Comparison of ENCODE assay signal across 3 cellular contexts in the genomic region with DNA sequence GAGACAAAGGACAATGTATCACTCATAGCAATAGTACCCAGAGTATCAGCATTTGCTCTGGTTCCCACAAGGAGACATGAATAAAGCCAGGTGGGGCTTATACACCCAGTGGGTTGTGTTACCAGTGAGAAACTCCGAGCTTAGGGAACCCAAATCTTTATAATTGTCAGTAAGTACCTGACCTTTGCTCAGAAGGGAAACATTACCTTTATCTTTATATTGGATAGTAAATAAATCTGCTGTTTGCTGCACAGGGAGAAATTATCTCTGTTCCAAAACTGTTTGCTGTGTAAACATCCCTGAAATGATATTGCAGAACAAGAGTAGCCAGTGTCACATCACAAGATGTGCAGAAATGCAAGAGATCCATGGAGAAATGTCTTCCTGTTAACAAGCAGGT.
TF ChIP-seq lines count a peak whose summit lies in the region.

No MANE protein-coding gene starts in this region.

TF ChIP-seq in SK-N-SH, 30 proteins besides CTCF, POLR2A, EP300 and RAD21:
- TF ChIP-seq RCOR1 (IDR thresholded peaks at IDR 0.05; ENCODE audit: low read length) (no peak), CHD2 (IDR thresholded peaks at IDR 0.05; ENCODE audit: low read length, partially characterized antibody) (no peak), POLR2AphosphoS5 (IDR thresholded peaks at IDR 0.05; ENCODE audit: low read depth, low read length) (no peak), FOSL2 (IDR thresholded peaks at IDR 0.05; ENCODE audit: borderline replicate concordance, low read depth) (no peak), YY1 (IDR thresholded peaks at IDR 0.05; ENCODE audit: low read depth) (no peak), GATA2 (CRISPR knock-in tag; IDR thresholded peaks at IDR 0.05) (no peak), GABPA (IDR thresholded peaks at IDR 0.05; ENCODE audit: low read depth) (no peak), MEF2A (IDR thresholded peaks at IDR 0.05; ENCODE audit: borderline replicate concordance, low read depth) (no peak)
- TF ChIP-seq, protein P1, sequence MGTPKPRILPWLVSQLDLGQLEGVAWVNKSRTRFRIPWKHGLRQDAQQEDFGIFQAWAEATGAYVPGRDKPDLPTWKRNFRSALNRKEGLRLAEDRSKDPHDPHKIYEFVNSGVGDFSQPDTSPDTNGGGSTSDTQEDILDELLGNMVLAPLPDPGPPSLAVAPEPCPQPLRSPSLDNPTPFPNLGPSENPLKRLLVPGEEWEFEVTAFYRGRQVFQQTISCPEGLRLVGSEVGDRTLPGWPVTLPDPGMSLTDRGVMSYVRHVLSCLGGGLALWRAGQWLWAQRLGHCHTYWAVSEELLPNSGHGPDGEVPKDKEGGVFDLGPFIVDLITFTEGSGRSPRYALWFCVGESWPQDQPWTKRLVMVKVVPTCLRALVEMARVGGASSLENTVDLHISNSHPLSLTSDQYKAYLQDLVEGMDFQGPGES (IDR thresholded peaks at IDR 0.05; ENCODE audit: low read depth, low read length): no peak

TF ChIP-seq in SK-N-SH treated with all-trans-retinoic acid at 6 μM for 48 hours, 23 proteins besides CTCF, POLR2A, EP300 and RAD21:
- no peak for TF ChIP-seq ISL1 (CRISPR knock-in tag; IDR thresholded peaks at IDR 0.05)
- TF ChIP-seq ZNF565 (CRISPR knock-in tag; conservative IDR thresholded peaks at IDR 0.05; ENCODE audit: low read depth): no peak
- TF ChIP-seq, protein P2, sequence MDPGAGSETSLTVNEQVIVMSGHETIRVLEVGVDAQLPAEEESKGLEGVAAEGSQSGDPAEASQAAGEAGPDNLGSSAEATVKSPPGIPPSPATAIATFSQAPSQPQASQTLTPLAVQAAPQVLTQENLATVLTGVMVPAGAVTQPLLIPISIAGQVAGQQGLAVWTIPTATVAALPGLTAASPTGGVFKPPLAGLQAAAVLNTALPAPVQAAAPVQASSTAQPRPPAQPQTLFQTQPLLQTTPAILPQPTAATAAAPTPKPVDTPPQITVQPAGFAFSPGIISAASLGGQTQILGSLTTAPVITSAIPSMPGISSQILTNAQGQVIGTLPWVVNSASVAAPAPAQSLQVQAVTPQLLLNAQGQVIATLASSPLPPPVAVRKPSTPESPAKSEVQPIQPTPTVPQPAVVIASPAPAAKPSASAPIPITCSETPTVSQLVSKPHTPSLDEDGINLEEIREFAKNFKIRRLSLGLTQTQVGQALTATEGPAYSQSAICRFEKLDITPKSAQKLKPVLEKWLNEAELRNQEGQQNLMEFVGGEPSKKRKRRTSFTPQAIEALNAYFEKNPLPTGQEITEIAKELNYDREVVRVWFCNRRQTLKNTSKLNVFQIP (CRISPR knock-in tag; IDR thresholded peaks at IDR 0.05; ENCODE audit: borderline replicate concordance, low read depth): no peak
- no peak for TF ChIP-seq ZNF8 (CRISPR knock-in tag; IDR thresholded peaks at IDR 0.05)
- no peak for TF ChIP-seq ZC3H10 (CRISPR knock-in tag; IDR thresholded peaks at IDR 0.05)
- TF ChIP-seq ZNF70 (CRISPR knock-in tag; IDR thresholded peaks at IDR 0.05): no peak
- TF ChIP-seq CSDC2 (CRISPR knock-in tag; IDR thresholded peaks at IDR 0.05): no peak
- TF ChIP-seq, protein P3, sequence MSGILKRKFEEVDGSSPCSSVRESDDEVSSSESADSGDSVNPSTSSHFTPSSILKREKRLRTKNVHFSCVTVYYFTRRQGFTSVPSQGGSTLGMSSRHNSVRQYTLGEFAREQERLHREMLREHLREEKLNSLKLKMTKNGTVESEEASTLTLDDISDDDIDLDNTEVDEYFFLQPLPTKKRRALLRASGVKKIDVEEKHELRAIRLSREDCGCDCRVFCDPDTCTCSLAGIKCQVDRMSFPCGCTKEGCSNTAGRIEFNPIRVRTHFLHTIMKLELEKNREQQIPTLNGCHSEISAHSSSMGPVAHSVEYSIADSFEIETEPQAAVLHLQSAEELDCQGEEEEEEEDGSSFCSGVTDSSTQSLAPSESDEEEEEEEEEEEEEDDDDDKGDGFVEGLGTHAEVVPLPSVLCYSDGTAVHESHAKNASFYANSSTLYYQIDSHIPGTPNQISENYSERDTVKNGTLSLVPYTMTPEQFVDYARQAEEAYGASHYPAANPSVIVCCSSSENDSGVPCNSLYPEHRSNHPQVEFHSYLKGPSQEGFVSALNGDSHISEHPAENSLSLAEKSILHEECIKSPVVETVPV (CRISPR knock-in tag; IDR thresholded peaks at IDR 0.05): no peak
- TF ChIP-seq ZFP30 (CRISPR knock-in tag; IDR thresholded peaks at IDR 0.05): no peak
- TF ChIP-seq ESRRG (CRISPR knock-in tag; IDR thresholded peaks at IDR 0.05): no peak
- TF ChIP-seq TOX (CRISPR knock-in tag; IDR thresholded peaks at IDR 0.05; ENCODE audit: borderline replicate concordance): no peak
- TF ChIP-seq, protein P4, sequence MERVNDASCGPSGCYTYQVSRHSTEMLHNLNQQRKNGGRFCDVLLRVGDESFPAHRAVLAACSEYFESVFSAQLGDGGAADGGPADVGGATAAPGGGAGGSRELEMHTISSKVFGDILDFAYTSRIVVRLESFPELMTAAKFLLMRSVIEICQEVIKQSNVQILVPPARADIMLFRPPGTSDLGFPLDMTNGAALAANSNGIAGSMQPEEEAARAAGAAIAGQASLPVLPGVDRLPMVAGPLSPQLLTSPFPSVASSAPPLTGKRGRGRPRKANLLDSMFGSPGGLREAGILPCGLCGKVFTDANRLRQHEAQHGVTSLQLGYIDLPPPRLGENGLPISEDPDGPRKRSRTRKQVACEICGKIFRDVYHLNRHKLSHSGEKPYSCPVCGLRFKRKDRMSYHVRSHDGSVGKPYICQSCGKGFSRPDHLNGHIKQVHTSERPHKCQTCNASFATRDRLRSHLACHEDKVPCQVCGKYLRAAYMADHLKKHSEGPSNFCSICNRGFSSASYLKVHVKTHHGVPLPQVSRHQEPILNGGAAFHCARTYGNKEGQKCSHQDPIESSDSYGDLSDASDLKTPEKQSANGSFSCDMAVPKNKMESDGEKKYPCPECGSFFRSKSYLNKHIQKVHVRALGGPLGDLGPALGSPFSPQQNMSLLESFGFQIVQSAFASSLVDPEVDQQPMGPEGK (CRISPR knock-in tag; IDR thresholded peaks at IDR 0.05; ENCODE audit: borderline replicate concordance): no peak
- no peak for TF ChIP-seq ZFP3 (CRISPR knock-in tag; IDR thresholded peaks at IDR 0.05)

TF ChIP-seq in HepG2, 621 proteins besides CTCF, POLR2A, EP300 and RAD21 (continues in another document):
- peak; percentile 86 for TF ChIP-seq FOXA3 (CRISPR knock-in tag; IDR thresholded peaks at IDR 0.05)
- TF ChIP-seq SP140L (CRISPR knock-in tag; IDR thresholded peaks at IDR 0.05; ENCODE audit: borderline replicate concordance): no peak
- peak; percentile 82 for TF ChIP-seq HHEX (CRISPR knock-in tag; IDR thresholded peaks at IDR 0.05)
- TF ChIP-seq RCOR2 (CRISPR knock-in tag; IDR thresholded peaks at IDR 0.05): peak; percentile 65; the same call in 1 of the 2 replicates
- 0 out of 2 replicates have a peak, but pooled peaks have one; percentile 31 for TF ChIP-seq ZNF792 (CRISPR knock-in tag; IDR thresholded peaks at IDR 0.05)
- no peak for TF ChIP-seq ZNF773 (CRISPR knock-in tag; IDR thresholded peaks at IDR 0.05; ENCODE audit: borderline replicate concordance)
- no peak for TF ChIP-seq PHF8 (CRISPR knock-in tag; IDR thresholded peaks at IDR 0.05)
- no peak for TF ChIP-seq ZNF616 (CRISPR knock-in tag; IDR thresholded peaks at IDR 0.05; ENCODE audit: low read depth)
- TF ChIP-seq POLR2AphosphoS5 (IDR thresholded peaks at IDR 0.05; ENCODE audit: low read depth, low read length): no peak
- no peak for TF ChIP-seq KDM5A (IDR thresholded peaks at IDR 0.05; ENCODE audit: borderline replicate concordance, low read length)
- TF ChIP-seq, protein P5, sequence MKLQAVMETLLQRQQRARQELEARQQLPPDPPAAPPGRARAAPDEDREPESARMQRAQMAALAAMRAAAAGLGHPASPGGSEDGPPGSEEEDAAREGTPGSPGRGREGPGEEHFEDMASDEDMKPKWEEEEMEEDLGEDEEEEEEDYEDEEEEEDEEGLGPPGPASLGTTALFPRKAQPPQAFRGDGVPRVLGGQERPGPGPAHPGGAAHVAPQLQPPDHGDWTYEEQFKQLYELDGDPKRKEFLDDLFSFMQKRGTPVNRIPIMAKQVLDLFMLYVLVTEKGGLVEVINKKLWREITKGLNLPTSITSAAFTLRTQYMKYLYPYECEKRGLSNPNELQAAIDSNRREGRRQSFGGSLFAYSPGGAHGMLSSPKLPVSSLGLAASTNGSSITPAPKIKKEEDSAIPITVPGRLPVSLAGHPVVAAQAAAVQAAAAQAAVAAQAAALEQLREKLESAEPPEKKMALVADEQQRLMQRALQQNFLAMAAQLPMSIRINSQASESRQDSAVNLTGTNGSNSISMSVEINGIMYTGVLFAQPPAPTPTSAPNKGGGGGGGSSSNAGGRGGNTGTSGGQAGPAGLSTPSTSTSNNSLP (IDR thresholded peaks at IDR 0.05; ENCODE audit: low read depth, low read length): peak; percentile 60; the same call in 1 of the 2 replicates
- peak; percentile 80 for TF ChIP-seq NR2F2 (IDR thresholded peaks at IDR 0.05; ENCODE audit: borderline replicate concordance, low read depth)
- no peak for TF ChIP-seq ZNF432 (CRISPR knock-in tag; IDR thresholded peaks at IDR 0.05; ENCODE audit: borderline replicate concordance)
- TF ChIP-seq SRSF1 (optimal IDR thresholded peaks at IDR 0.05; ENCODE audit: low read depth, low read length): no peak
- no peak for TF ChIP-seq CBX1 (IDR thresholded peaks at IDR 0.05; ENCODE audit: low read depth)
- no peak for TF ChIP-seq ZNF563 (CRISPR knock-in tag; IDR thresholded peaks at IDR 0.05)
- TF ChIP-seq, protein P6, sequence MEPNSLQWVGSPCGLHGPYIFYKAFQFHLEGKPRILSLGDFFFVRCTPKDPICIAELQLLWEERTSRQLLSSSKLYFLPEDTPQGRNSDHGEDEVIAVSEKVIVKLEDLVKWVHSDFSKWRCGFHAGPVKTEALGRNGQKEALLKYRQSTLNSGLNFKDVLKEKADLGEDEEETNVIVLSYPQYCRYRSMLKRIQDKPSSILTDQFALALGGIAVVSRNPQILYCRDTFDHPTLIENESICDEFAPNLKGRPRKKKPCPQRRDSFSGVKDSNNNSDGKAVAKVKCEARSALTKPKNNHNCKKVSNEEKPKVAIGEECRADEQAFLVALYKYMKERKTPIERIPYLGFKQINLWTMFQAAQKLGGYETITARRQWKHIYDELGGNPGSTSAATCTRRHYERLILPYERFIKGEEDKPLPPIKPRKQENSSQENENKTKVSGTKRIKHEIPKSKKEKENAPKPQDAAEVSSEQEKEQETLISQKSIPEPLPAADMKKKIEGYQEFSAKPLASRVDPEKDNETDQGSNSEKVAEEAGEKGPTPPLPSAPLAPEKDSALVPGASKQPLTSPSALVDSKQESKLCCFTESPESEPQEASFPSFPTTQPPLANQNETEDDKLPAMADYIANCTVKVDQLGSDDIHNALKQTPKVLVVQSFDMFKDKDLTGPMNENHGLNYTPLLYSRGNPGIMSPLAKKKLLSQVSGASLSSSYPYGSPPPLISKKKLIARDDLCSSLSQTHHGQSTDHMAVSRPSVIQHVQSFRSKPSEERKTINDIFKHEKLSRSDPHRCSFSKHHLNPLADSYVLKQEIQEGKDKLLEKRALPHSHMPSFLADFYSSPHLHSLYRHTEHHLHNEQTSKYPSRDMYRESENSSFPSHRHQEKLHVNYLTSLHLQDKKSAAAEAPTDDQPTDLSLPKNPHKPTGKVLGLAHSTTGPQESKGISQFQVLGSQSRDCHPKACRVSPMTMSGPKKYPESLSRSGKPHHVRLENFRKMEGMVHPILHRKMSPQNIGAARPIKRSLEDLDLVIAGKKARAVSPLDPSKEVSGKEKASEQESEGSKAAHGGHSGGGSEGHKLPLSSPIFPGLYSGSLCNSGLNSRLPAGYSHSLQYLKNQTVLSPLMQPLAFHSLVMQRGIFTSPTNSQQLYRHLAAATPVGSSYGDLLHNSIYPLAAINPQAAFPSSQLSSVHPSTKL (CRISPR knock-in tag; IDR thresholded peaks at IDR 0.05): peak; percentile 55; the same call in 1 of the 2 replicates
- TF ChIP-seq ZNF768 (CRISPR knock-in tag; IDR thresholded peaks at IDR 0.05): peak; percentile 24; the same call in 1 of the 2 replicates
- TF ChIP-seq, protein P7, sequence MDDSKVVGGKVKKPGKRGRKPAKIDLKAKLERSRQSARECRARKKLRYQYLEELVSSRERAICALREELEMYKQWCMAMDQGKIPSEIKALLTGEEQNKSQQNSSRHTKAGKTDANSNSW (CRISPR knock-in tag; IDR thresholded peaks at IDR 0.05; ENCODE audit: borderline replicate concordance): no peak
- peak; percentile 87; the same call in 1 of the 2 replicates for TF ChIP-seq HMG20B (CRISPR knock-in tag; conservative IDR thresholded peaks at IDR 0.05)
- TF ChIP-seq HDAC2 (CRISPR knock-in tag; IDR thresholded peaks at IDR 0.05): peak; percentile 30; the same call in 1 of the 2 replicates
- no peak for TF ChIP-seq ZNF75D (CRISPR knock-in tag; IDR thresholded peaks at IDR 0.05; ENCODE audit: borderline replicate concordance)
- peak; percentile 79 for TF ChIP-seq NR2F6 (IDR thresholded peaks at IDR 0.05)
- TF ChIP-seq NR2F6 (CRISPR knock-in tag; IDR thresholded peaks at IDR 0.05): peak; percentile 65
- TF ChIP-seq, protein P8, sequence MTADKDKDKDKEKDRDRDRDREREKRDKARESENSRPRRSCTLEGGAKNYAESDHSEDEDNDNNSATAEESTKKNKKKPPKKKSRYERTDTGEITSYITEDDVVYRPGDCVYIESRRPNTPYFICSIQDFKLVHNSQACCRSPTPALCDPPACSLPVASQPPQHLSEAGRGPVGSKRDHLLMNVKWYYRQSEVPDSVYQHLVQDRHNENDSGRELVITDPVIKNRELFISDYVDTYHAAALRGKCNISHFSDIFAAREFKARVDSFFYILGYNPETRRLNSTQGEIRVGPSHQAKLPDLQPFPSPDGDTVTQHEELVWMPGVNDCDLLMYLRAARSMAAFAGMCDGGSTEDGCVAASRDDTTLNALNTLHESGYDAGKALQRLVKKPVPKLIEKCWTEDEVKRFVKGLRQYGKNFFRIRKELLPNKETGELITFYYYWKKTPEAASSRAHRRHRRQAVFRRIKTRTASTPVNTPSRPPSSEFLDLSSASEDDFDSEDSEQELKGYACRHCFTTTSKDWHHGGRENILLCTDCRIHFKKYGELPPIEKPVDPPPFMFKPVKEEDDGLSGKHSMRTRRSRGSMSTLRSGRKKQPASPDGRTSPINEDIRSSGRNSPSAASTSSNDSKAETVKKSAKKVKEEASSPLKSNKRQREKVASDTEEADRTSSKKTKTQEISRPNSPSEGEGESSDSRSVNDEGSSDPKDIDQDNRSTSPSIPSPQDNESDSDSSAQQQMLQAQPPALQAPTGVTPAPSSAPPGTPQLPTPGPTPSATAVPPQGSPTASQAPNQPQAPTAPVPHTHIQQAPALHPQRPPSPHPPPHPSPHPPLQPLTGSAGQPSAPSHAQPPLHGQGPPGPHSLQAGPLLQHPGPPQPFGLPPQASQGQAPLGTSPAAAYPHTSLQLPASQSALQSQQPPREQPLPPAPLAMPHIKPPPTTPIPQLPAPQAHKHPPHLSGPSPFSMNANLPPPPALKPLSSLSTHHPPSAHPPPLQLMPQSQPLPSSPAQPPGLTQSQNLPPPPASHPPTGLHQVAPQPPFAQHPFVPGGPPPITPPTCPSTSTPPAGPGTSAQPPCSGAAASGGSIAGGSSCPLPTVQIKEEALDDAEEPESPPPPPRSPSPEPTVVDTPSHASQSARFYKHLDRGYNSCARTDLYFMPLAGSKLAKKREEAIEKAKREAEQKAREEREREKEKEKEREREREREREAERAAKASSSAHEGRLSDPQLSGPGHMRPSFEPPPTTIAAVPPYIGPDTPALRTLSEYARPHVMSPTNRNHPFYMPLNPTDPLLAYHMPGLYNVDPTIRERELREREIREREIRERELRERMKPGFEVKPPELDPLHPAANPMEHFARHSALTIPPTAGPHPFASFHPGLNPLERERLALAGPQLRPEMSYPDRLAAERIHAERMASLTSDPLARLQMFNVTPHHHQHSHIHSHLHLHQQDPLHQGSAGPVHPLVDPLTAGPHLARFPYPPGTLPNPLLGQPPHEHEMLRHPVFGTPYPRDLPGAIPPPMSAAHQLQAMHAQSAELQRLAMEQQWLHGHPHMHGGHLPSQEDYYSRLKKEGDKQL (CRISPR knock-in tag; IDR thresholded peaks at IDR 0.05; ENCODE audit: low read depth): peak; percentile 77; the same call in 1 of the 2 replicates
- TF ChIP-seq FOXA1 (IDR thresholded peaks at IDR 0.05): no peak
- peak; percentile 82 for TF ChIP-seq FOXA1 (CRISPR knock-in tag; IDR thresholded peaks at IDR 0.05)
- no peak for TF ChIP-seq KLF15 (CRISPR knock-in tag; IDR thresholded peaks at IDR 0.05; ENCODE audit: borderline replicate concordance)
- peak; percentile 65 for TF ChIP-seq GATAD2A (CRISPR knock-in tag; IDR thresholded peaks at IDR 0.05)
- TF ChIP-seq SUZ12 (IDR thresholded peaks at IDR 0.05; ENCODE audit: low read depth, low read length): no peak
